1 cellular context compared by ENCODE assay signal in the genomic region with DNA sequence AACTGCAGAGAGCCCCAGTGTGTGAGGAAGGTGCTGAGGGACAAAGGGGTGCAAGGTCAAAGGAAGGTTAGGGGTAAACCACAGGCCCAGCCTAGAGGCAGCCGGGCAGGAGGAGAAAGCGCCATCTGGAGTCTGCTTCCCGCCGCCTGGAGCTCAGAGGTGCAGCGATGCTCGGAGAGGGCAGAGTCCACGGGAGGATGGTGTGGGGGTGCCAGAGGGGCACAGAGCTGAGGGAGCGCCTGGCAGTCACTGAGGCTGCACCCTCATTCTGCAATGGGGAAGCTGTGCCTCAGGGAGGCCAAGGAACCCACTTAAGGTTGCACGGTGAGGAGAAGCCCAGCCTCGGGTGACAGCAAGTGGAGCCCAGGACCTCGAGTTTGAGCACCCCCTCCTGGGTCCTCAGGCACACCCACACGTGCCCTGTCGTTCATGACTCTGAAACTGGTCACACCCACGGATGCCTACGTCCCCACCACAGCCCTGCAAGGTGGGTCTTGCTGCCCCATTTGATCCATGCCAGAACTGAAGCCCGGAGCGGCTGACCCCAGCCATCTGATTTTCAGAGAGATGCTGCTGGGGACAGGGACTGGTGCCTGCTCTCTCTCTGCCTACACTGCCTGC.
A peak's percentile ranks its signal among the peaks of the same experiment; 100 is the strongest.
TF ChIP-seq lines count a peak whose summit lies in the region.

No MANE protein-coding gene starts in this region.

TF ChIP-seq in GM12878, 131 proteins besides CTCF, POLR2A, EP300 and RAD21:
- TF ChIP-seq WRNIP1 (IDR thresholded peaks at IDR 0.05; ENCODE audit: borderline replicate concordance, low read depth, low read length) (no peak), SMARCA5 (IDR thresholded peaks at IDR 0.05) (peak; percentile 35; the same call in 1 of the 2 replicates), HDGF (IDR thresholded peaks at IDR 0.05) (0 out of 2 replicates have a peak, but pooled peaks have one; percentile 70), PAX5 (IDR thresholded peaks at IDR 0.05; ENCODE audit: borderline replicate concordance, low read depth, low read length) (no peak; the same call in 1 of the 2 replicates), NR2C1 (IDR thresholded peaks at IDR 0.05) (peak; percentile 51), SIN3A (IDR thresholded peaks at IDR 0.05; ENCODE audit: low read depth, low read length) (no peak), CHD4 (IDR thresholded peaks at IDR 0.05) (no peak), SMAD5 (IDR thresholded peaks at IDR 0.05; ENCODE audit: low read depth) (no peak), RB1 (IDR thresholded peaks at IDR 0.05; ENCODE audit: borderline replicate concordance) (no peak), NR2F1 (conservative IDR thresholded peaks at IDR 0.05) (peak; percentile 88), IKZF2 (IDR thresholded peaks at IDR 0.05) (peak; percentile 34 to 41; a peak in 3 of 4 replicates), RCOR1 (conservative IDR thresholded peaks at IDR 0.05; ENCODE audit: low read depth, low read length) (no peak), ATF7 (IDR thresholded peaks at IDR 0.05; ENCODE audit: low read depth) (no peak), ZNF217 (IDR thresholded peaks at IDR 0.05) (no peak), CBX5 (IDR thresholded peaks at IDR 0.05; ENCODE audit: low read depth) (no peak), NBN (IDR thresholded peaks at IDR 0.05) (0 out of 2 replicates have a peak, but pooled peaks have one; percentile 27), ZZZ3 (IDR thresholded peaks at IDR 0.05; ENCODE audit: control insufficient read depth, insufficient read length, low read depth) (no peak), YBX1 (IDR thresholded peaks at IDR 0.05) (no peak), BHLHE40 (IDR thresholded peaks at IDR 0.05; ENCODE audit: borderline replicate concordance in 1 of 2, low read depth in 2 of 2, low read length in 1 of 2) (peak in 1 of 2 experiments; percentile 53; a peak in 2 of 4 replicates), ZNF207 (IDR thresholded peaks at IDR 0.05; ENCODE audit: borderline replicate concordance) (no peak), IKZF1 (conservative IDR thresholded peaks at IDR 0.05) (peak; percentile 68), SMAD1 (IDR thresholded peaks at IDR 0.05; ENCODE audit: low read depth, partially characterized antibody) (peak; percentile 12), ZSCAN29 (IDR thresholded peaks at IDR 0.05) (no peak), HDAC2 (IDR thresholded peaks at IDR 0.05) (no peak), STAT3 (IDR thresholded peaks at IDR 0.05; ENCODE audit: low read depth, low read length) (no peak), NR2C2 (IDR thresholded peaks at IDR 0.05; ENCODE audit: borderline replicate concordance, control insufficient read depth, insufficient read length, low read depth) (no peak), RUNX3 (IDR thresholded peaks at IDR 0.05; ENCODE audit: low read length) (peak; percentile 26; the same call in 1 of the 2 replicates), JUNB (IDR thresholded peaks at IDR 0.05) (no peak), ASH2L (IDR thresholded peaks at IDR 0.05; ENCODE audit: borderline replicate concordance, low read depth) (no peak), ZNF622 (IDR thresholded peaks at IDR 0.05) (no peak), HCFC1 (IDR thresholded peaks at IDR 0.05; ENCODE audit: low read length) (no peak), TARDBP (IDR thresholded peaks at IDR 0.05; ENCODE audit: borderline replicate concordance) (no peak), CBFB (IDR thresholded peaks at IDR 0.05; ENCODE audit: low read depth) (peak; percentile 45; the same call in 1 of the 2 replicates), ZNF274 (IDR thresholded peaks at IDR 0.05; ENCODE audit: insufficient read depth, insufficient read length) (no peak), DPF2 (IDR thresholded peaks at IDR 0.05) (peak; percentile 26; the same call in 1 of the 2 replicates), SPI1 (IDR thresholded peaks at IDR 0.05; ENCODE audit: borderline replicate concordance, insufficient read depth, low read depth, low read length) (0 out of 2 replicates have a peak, but pooled peaks have one; percentile 1), TCF3 (IDR thresholded peaks at IDR 0.05; ENCODE audit: borderline replicate concordance, insufficient read depth, low read depth, low read length) (no peak)
- TF ChIP-seq, protein P1, sequence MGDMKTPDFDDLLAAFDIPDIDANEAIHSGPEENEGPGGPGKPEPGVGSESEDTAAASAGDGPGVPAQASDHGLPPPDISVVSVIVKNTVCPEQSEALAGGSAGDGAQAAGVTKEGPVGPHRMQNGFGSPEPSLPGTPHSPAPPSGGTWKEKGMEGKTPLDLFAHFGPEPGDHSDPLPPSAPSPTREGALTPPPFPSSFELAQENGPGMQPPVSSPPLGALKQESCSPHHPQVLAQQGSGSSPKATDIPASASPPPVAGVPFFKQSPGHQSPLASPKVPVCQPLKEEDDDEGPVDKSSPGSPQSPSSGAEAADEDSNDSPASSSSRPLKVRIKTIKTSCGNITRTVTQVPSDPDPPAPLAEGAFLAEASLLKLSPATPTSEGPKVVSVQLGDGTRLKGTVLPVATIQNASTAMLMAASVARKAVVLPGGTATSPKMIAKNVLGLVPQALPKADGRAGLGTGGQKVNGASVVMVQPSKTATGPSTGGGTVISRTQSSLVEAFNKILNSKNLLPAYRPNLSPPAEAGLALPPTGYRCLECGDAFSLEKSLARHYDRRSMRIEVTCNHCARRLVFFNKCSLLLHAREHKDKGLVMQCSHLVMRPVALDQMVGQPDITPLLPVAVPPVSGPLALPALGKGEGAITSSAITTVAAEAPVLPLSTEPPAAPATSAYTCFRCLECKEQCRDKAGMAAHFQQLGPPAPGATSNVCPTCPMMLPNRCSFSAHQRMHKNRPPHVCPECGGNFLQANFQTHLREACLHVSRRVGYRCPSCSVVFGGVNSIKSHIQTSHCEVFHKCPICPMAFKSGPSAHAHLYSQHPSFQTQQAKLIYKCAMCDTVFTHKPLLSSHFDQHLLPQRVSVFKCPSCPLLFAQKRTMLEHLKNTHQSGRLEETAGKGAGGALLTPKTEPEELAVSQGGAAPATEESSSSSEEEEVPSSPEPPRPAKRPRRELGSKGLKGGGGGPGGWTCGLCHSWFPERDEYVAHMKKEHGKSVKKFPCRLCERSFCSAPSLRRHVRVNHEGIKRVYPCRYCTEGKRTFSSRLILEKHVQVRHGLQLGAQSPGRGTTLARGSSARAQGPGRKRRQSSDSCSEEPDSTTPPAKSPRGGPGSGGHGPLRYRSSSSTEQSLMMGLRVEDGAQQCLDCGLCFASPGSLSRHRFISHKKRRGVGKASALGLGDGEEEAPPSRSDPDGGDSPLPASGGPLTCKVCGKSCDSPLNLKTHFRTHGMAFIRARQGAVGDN (IDR thresholded peaks at IDR 0.05), result peak; percentile 44; the same call in 1 of the 2 replicates
- TF ChIP-seq, protein P2, sequence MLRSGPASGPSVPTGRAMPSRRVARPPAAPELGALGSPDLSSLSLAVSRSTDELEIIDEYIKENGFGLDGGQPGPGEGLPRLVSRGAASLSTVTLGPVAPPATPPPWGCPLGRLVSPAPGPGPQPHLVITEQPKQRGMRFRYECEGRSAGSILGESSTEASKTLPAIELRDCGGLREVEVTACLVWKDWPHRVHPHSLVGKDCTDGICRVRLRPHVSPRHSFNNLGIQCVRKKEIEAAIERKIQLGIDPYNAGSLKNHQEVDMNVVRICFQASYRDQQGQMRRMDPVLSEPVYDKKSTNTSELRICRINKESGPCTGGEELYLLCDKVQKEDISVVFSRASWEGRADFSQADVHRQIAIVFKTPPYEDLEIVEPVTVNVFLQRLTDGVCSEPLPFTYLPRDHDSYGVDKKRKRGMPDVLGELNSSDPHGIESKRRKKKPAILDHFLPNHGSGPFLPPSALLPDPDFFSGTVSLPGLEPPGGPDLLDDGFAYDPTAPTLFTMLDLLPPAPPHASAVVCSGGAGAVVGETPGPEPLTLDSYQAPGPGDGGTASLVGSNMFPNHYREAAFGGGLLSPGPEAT (IDR thresholded peaks at IDR 0.05; ENCODE audit: low read depth), result 0 out of 2 replicates have a peak, but pooled peaks have one; percentile 11
- TF ChIP-seq, protein P3, sequence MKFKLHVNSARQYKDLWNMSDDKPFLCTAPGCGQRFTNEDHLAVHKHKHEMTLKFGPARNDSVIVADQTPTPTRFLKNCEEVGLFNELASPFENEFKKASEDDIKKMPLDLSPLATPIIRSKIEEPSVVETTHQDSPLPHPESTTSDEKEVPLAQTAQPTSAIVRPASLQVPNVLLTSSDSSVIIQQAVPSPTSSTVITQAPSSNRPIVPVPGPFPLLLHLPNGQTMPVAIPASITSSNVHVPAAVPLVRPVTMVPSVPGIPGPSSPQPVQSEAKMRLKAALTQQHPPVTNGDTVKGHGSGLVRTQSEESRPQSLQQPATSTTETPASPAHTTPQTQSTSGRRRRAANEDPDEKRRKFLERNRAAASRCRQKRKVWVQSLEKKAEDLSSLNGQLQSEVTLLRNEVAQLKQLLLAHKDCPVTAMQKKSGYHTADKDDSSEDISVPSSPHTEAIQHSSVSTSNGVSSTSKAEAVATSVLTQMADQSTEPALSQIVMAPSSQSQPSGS (IDR thresholded peaks at IDR 0.05; ENCODE audit: low read length), result no peak
- TF ChIP-seq, protein P4, sequence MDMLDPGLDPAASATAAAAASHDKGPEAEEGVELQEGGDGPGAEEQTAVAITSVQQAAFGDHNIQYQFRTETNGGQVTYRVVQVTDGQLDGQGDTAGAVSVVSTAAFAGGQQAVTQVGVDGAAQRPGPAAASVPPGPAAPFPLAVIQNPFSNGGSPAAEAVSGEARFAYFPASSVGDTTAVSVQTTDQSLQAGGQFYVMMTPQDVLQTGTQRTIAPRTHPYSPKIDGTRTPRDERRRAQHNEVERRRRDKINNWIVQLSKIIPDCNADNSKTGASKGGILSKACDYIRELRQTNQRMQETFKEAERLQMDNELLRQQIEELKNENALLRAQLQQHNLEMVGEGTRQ (IDR thresholded peaks at IDR 0.05; ENCODE audit: borderline replicate concordance, low read depth, low read length), result no peak
- TF ChIP-seq, protein P5, sequence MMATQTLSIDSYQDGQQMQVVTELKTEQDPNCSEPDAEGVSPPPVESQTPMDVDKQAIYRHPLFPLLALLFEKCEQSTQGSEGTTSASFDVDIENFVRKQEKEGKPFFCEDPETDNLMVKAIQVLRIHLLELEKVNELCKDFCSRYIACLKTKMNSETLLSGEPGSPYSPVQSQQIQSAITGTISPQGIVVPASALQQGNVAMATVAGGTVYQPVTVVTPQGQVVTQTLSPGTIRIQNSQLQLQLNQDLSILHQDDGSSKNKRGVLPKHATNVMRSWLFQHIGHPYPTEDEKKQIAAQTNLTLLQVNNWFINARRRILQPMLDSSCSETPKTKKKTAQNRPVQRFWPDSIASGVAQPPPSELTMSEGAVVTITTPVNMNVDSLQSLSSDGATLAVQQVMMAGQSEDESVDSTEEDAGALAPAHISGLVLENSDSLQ (IDR thresholded peaks at IDR 0.05), result no peak
- TF ChIP-seq, protein P6, sequence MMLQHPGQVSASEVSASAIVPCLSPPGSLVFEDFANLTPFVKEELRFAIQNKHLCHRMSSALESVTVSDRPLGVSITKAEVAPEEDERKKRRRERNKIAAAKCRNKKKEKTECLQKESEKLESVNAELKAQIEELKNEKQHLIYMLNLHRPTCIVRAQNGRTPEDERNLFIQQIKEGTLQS (IDR thresholded peaks at IDR 0.05; ENCODE audit: borderline replicate concordance, extremely low read depth, low read depth, low read length), result no peak
- TF ChIP-seq, protein P7, sequence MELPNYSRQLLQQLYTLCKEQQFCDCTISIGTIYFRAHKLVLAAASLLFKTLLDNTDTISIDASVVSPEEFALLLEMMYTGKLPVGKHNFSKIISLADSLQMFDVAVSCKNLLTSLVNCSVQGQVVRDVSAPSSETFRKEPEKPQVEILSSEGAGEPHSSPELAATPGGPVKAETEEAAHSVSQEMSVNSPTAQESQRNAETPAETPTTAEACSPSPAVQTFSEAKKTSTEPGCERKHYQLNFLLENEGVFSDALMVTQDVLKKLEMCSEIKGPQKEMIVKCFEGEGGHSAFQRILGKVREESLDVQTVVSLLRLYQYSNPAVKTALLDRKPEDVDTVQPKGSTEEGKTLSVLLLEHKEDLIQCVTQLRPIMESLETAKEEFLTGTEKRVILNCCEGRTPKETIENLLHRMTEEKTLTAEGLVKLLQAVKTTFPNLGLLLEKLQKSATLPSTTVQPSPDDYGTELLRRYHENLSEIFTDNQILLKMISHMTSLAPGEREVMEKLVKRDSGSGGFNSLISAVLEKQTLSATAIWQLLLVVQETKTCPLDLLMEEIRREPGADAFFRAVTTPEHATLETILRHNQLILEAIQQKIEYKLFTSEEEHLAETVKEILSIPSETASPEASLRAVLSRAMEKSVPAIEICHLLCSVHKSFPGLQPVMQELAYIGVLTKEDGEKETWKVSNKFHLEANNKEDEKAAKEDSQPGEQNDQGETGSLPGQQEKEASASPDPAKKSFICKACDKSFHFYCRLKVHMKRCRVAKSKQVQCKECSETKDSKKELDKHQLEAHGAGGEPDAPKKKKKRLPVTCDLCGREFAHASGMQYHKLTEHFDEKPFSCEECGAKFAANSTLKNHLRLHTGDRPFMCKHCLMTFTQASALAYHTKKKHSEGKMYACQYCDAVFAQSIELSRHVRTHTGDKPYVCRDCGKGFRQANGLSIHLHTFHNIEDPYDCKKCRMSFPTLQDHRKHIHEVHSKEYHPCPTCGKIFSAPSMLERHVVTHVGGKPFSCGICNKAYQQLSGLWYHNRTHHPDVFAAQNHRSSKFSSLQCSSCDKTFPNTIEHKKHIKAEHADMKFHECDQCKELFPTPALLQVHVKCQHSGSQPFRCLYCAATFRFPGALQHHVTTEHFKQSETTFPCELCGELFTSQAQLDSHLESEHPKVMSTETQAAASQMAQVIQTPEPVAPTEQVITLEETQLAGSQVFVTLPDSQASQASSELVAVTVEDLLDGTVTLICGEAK (IDR thresholded peaks at IDR 0.05; ENCODE audit: borderline replicate concordance), result no peak
TF ChIP-seq in GM12878: peak in this region for 15.
